Comparison of ENCODE assay signal across 28 cellular contexts in genomic region chr18:60189840-60190239, GRCh38.
"Had no signal": no experiment of that assay in that cellular context is flagged by ENCODE, and none has a peak within 500 bp of the region (broad histone marks: within the 10 kb centered on the region; RNA-seq: fewer than 3 reads in every experiment).

No MANE protein-coding gene starts in this region.

- H3K4me3 ChIP-seq: adrenal gland, body of pancreas, esophagus muscularis mucosa had no signal

- H3K9me3 ChIP-seq: adrenal gland, body of pancreas, esophagus muscularis mucosa had no signal

- ATAC-seq: activated CD4-positive, CD25-positive, alpha-beta regulatory T cell treated with anti-CD3 and anti-CD28 coated beads, Interleukin-2, amount 50 U/mL, for 24 hours; activated CD8-positive, alpha-beta T cell treated with anti-CD3 and anti-CD28 coated beads for 36 hours; activated naive CD8-positive, alpha-beta T cell treated with anti-CD3 and anti-CD28 coated beads, Interleukin-2, amount 50 U/mL, for 24 hours; activated T-cell treated with anti-CD3 and anti-CD28 coated beads, Interleukin-2, amount 50 U/mL, for 4 hours; body of pancreas; effector memory CD8-positive, alpha-beta T cell; T-helper 17 cell had no signal

- DNase-seq: activated B cell treated with CpG ODN at 0.5 μM for 24 hours; activated CD4-positive, alpha-beta T cell treated with anti-CD3 and anti-CD28 coated beads for 48 hours; activated CD4-positive, alpha-beta T cell treated with anti-CD3 and anti-CD28 coated beads, Interleukin-2, amount 50 U/mL, for 1 hour; activated CD4-positive, alpha-beta T cell treated with anti-CD3 and anti-CD28 coated beads, Interleukin-2, amount 50 U/mL, for 48 hours; activated CD8-positive, alpha-beta memory T cell treated with anti-CD3 and anti-CD28 coated beads for 24 hours; activated CD8-positive, alpha-beta T cell treated with anti-CD3 and anti-CD28 coated beads for 36 hours; activated effector memory CD4-positive, alpha-beta T cell treated with anti-CD3 and anti-CD28 coated beads, Interleukin-2, amount 50 U/mL, for 16 hours; activated naive CD4-positive, alpha-beta T cell treated with anti-CD3 and anti-CD28 coated beads for 36 hours; activated naive CD8-positive, alpha-beta T cell treated with anti-CD3 and anti-CD28 coated beads for 36 hours; activated naive CD8-positive, alpha-beta T cell treated with anti-CD3 and anti-CD28 coated beads, Interleukin-2, amount 50 U/mL, for 24 hours; activated T-cell treated with anti-CD3 and anti-CD28 coated beads, Interleukin-2, amount 50 U/mL, for 4 hours; adrenal gland; amygdala; aorta; body of pancreas; caudate nucleus; cortex of kidney; dermis blood vessel endothelial cell; effector CD4-positive, alpha-beta T cell; effector memory CD8-positive, alpha-beta T cell; erythroblast; head of caudate nucleus; T-helper 1 cell; T-helper 17 cell; T1000; WERI-Rb-1 had no signal

- H3K36me3 ChIP-seq: adrenal gland, esophagus muscularis mucosa, WERI-Rb-1 had no signal

- H3K27ac ChIP-seq: adrenal gland, body of pancreas, esophagus muscularis mucosa, WERI-Rb-1 had no signal

- H3K27me3 ChIP-seq: adrenal gland, body of pancreas, esophagus muscularis mucosa had no signal

- H3K4me1 ChIP-seq: adrenal gland, body of pancreas had no signal
